8 cellular contexts compared by ENCODE assay signal in the genomic region with DNA sequence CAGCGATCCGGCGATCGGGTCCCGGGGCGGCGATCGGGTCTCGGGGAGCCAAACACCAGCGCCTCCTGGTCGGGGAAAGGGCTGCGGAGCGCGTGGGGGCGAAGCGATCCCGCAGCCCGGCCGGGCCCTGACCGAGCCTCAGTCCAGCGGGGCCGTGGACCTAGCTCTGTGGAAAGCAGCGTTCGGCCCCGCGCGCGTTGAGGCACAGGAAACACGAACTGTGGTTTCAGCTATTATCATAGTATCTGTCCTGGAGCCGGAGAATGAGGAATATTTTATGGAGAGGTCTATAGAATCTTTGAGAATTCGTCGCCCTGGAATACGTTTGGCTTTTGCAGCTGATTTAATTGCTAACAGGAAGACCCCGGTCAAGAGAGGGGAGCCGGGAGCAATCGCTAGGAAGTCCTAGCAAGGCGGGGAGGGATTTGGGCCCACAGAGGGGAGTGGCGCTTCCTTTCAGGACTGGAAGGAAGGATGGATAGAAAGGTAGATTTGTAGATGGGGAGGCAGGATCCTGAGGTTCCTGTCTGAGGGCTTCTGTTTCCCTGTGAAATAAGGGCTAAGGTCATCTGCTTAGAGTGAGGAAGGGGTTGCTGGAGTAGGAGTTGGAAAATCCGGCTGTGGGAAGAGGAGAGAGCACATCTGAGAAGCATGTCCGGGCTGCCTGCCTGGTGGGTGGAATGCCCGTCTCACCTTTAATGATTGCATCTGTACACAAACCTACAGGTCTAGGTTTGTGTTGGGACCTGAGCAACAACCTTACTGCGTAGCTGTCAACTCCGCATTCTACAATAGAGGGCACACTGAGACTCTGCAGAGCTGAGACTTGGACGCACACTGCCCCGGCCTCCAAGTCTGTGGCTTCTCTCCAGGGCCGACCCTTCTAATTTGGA. TPM values are rescaled to one million over a fixed set of nuclear protein-coding genes. Genes with fewer than 3 reads are reported as not detected.
A peak's percentile ranks its signal among the peaks of the same experiment; 100 is the strongest.
DNase-seq lines count a peak whose midpoint lies in the region; ATAC-seq and TF ChIP-seq lines count a peak whose summit lies in the region.

No MANE protein-coding gene starts in this region.

- H3K9me3 Mint-ChIP-seq in activated T-helper 17 cell treated with anti-CD3 and anti-CD28 coated beads, Interleukin-2, amount 50 U/mL, for 72 hours, result no peaks in the 10 kb centered on the region

- WGBS in heart left ventricle, 4 donors, result 5 to 9% (median 7%) methylated on average over 32 to 46 of the region's 46 CpGs

- H3K4me3 ChIP-seq in AG04449 (ENCODE audit: low read depth, low read length) (peak overlapping the region; percentile 81), heart left ventricle (peak overlapping the region; percentile 60 to 98 (median 86))

- H3K27me3 ChIP-seq in heart left ventricle, result no peaks in the 10 kb centered on the region

- DNase-seq in AG04449 (ENCODE audit: low read depth, low spot score) (no peak), KBM-7 (peak; percentile 44), heart left ventricle (no peak), pons (ENCODE audit: low spot score) (peak; percentile 14), NCI-H2196 treated with DMSO at 0.1 percent for 48 hours (lab: John Stamatoyannopoulos, UW; ENCODE audit: unreplicated experiment) (no peak)

- peaks cover 42% of the 10 kb centered on the region for H3K36me3 Mint-ChIP-seq in activated T-helper 17 cell treated with anti-CD3 and anti-CD28 coated beads, Interleukin-2, amount 50 U/mL, for 72 hours (ENCODE audit: low read depth)

- peaks cover 0 to 24% (median 6%) of the 10 kb centered on the region in 9 donors for H3K36me3 ChIP-seq in heart left ventricle

- CTCF ChIA-PET in AG04449 (lab: Yijun Ruan, JAX), result interaction anchor here (0.6 to 4.2 kb wide), 18 partner anchors 8 to 90 kb away, joined by 3 to 17 read pairs (median 4); a partner anchor contains a TSS

- ATAC-seq in GM18502 (IDR thresholded peaks at IDR 0.05; ENCODE audit: poor library complexity, unreplicated experiment), result peak; percentile 18
- ATAC-seq in activated T-helper 17 cell treated with anti-CD3 and anti-CD28 coated beads, Interleukin-2, amount 50 U/mL, for 72 hours (replicated peaks), result no peak
- peak in 1 of 4 donors; percentile 4 for ATAC-seq in heart left ventricle
- no peak for ATAC-seq in GM19463 (IDR thresholded peaks at IDR 0.05; ENCODE audit: unreplicated experiment)

- intact Hi-C loops in heart left ventricle (cut with DNase I), result loop anchor here (2.0 to 10.0 kb wide), 11 partner anchors 45 to 265 kb away; a partner anchor contains a TSS

- TF ChIP-seq POLR2A in heart left ventricle (IDR thresholded peaks at IDR 0.05), result no peak

- H3K27ac Mint-ChIP-seq in activated T-helper 17 cell treated with anti-CD3 and anti-CD28 coated beads, Interleukin-2, amount 50 U/mL, for 72 hours, result peak overlapping the region; percentile 78

- no peaks in the 10 kb centered on the region for H3K9me3 ChIP-seq in heart left ventricle

- in situ Hi-C loops in KBM-7 (cut with MboI; ENCODE audit: low pct_unique_long_range_greater_than_20kb, low sequenced_read_pairs), result no loop called here

- H3K27me3 Mint-ChIP-seq in activated T-helper 17 cell treated with anti-CD3 and anti-CD28 coated beads, Interleukin-2, amount 50 U/mL, for 72 hours, result no peaks in the 10 kb centered on the region

- POLR2A ChIA-PET in AG04449 (lab: Yijun Ruan, JAX), result interaction anchor here (0.6 to 1.0 kb wide), 2 partner anchors 8 to 161 kb away, joined by 3 to 4 read pairs; no protein-coding TSS in a partner anchor

- peaks cover 12% of the 10 kb centered on the region for H3K4me1 Mint-ChIP-seq in activated T-helper 17 cell treated with anti-CD3 and anti-CD28 coated beads, Interleukin-2, amount 50 U/mL, for 72 hours

- H3K27ac ChIP-seq in heart left ventricle, result peak overlapping the region in 10 of 12 donors; percentile 40 to 80 (median 65)

- H3K4me1 ChIP-seq in heart left ventricle, result peaks cover 0 to 22% (median 14%) of the 10 kb centered on the region in 12 donors

- peak overlapping the region; percentile 91 for H3K4me3 Mint-ChIP-seq in activated T-helper 17 cell treated with anti-CD3 and anti-CD28 coated beads, Interleukin-2, amount 50 U/mL, for 72 hours

- TF ChIP-seq CTCF in AG04449 (IDR thresholded peaks at IDR 0.05; ENCODE audit: insufficient read depth, low read length, missing control alignments), result peak; percentile 10
- TF ChIP-seq CTCF in heart left ventricle (IDR thresholded peaks at IDR 0.05), result peak in 1 of 12 donors; percentile 23

RNA-seq across cellular contexts. Expression of a gene that starts 0.8 kb away (rescaled TPM):
- total RNA-seq in activated T-helper 17 cell treated with anti-CD3 and anti-CD28 coated beads, Interleukin-2, amount 50 U/mL, for 72 hours, result 10 to 100 TPM; 59.6 to 64.5 TPM
- 1 to 10 TPM in 7 of 9 donors, under 1 TPM in 2; 0.67 to 6.0 (median 1.6) TPM for total RNA-seq in heart left ventricle
- polyA plus RNA-seq in heart left ventricle, result 1 to 10 TPM in 1 of 2 donors, under 1 TPM in 1; 0.38 to 1.6 TPM

RNA-seq across cellular contexts. Expression of a gene that starts 29.9 kb away (rescaled TPM):
- 10 to 100 TPM; 14.8 to 19.7 TPM for total RNA-seq in activated T-helper 17 cell treated with anti-CD3 and anti-CD28 coated beads, Interleukin-2, amount 50 U/mL, for 72 hours
- 1 to 10 TPM in 5 of 9 donors, under 1 TPM in 3, not detected in 1; 0.60 to 4.9 (median 1.2) TPM for total RNA-seq in heart left ventricle
- 1 to 10 TPM in 1 of 2 donors, under 1 TPM in 1; 0.46 to 3.1 TPM for polyA plus RNA-seq in heart left ventricle

RNA-seq across cellular contexts. Expression of a gene that starts 41.1 kb away (rescaled TPM):
- under 1 TPM in 1 of 2 donors, not detected in 1; 0.21 TPM for total RNA-seq in activated T-helper 17 cell treated with anti-CD3 and anti-CD28 coated beads, Interleukin-2, amount 50 U/mL, for 72 hours
- total RNA-seq in heart left ventricle, result under 1 TPM in 6 of 9 donors, not detected in 3; 0.09 to 0.50 (median 0.20) TPM
- polyA plus RNA-seq in heart left ventricle, result not detected

RNA-seq across cellular contexts. Expression of a gene that starts 44.9 kb away (rescaled TPM):
- 10 to 100 TPM; 10.8 to 16.1 TPM for total RNA-seq in activated T-helper 17 cell treated with anti-CD3 and anti-CD28 coated beads, Interleukin-2, amount 50 U/mL, for 72 hours
- total RNA-seq in heart left ventricle, result 10 to 100 TPM in 8 of 9 donors, 1 to 10 TPM in 1; 8.9 to 19.2 (median 11.9) TPM
- polyA plus RNA-seq in heart left ventricle, result 1 to 10 TPM; 4.0 to 6.7 TPM

Comparison
In these comparisons a context has a peak if more than half of its experiments do, and no peak if none do; other contexts are left out.
1. DNase-seq: peak in KBM-7 (single experiment) and pons (single experiment); none in AG04449 (single experiment), heart left ventricle (0 of 5) and NCI-H2196 treated with DMSO at 0.1 percent for 48 hours (single experiment).
2. RNA of a gene that starts 0.8 kb away (total RNA-seq): 59.6 to 64.5 TPM in activated T-helper 17 cell treated with anti-CD3 and anti-CD28 coated beads, Interleukin-2, amount 50 U/mL, for 72 hours; 0.67 to 6.0 TPM in heart left ventricle; every median in the first group is over 4 times any median in the second.